1 cellular context compared by ENCODE assay signal in genomic region chr1:40841602-40842001, GRCh38.
TF ChIP-seq lines count a peak whose summit lies in the region.

No MANE protein-coding gene starts in this region.

TF ChIP-seq in K562, 482 proteins besides CTCF, POLR2A, EP300 and RAD21:
- TF ChIP-seq CHAMP1 (IDR thresholded peaks at IDR 0.05) (no peak), MEIS2 (IDR thresholded peaks at IDR 0.05; ENCODE audit: partially characterized antibody) (no peak), GATA2 (CRISPR knock-in tag; IDR thresholded peaks at IDR 0.05) (no peak), ZNF586 (CRISPR knock-in tag; conservative IDR thresholded peaks at IDR 0.05) (no peak), CCAR2 (IDR thresholded peaks at IDR 0.05; ENCODE audit: low read depth, low read length) (no peak), MAFK (IDR thresholded peaks at IDR 0.05; ENCODE audit: low read length) (no peak), NFE2L1 (tag; IDR thresholded peaks at IDR 0.05; ENCODE audit: borderline replicate concordance, low read depth) (no peak), ZNF445 (CRISPR knock-in tag; IDR thresholded peaks at IDR 0.05; ENCODE audit: low read depth) (no peak), ZNF639 (CRISPR knock-in tag; conservative IDR thresholded peaks at IDR 0.05 in 1 of 2, IDR thresholded peaks at IDR 0.05 in 1 of 2) (no peak), ZNF24 (IDR thresholded peaks at IDR 0.05) (no peak)
- TF ChIP-seq, protein P1, sequence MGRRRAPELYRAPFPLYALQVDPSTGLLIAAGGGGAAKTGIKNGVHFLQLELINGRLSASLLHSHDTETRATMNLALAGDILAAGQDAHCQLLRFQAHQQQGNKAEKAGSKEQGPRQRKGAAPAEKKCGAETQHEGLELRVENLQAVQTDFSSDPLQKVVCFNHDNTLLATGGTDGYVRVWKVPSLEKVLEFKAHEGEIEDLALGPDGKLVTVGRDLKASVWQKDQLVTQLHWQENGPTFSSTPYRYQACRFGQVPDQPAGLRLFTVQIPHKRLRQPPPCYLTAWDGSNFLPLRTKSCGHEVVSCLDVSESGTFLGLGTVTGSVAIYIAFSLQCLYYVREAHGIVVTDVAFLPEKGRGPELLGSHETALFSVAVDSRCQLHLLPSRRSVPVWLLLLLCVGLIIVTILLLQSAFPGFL (CRISPR knock-in tag; IDR thresholded peaks at IDR 0.05): no peak
- TF ChIP-seq, protein P2, sequence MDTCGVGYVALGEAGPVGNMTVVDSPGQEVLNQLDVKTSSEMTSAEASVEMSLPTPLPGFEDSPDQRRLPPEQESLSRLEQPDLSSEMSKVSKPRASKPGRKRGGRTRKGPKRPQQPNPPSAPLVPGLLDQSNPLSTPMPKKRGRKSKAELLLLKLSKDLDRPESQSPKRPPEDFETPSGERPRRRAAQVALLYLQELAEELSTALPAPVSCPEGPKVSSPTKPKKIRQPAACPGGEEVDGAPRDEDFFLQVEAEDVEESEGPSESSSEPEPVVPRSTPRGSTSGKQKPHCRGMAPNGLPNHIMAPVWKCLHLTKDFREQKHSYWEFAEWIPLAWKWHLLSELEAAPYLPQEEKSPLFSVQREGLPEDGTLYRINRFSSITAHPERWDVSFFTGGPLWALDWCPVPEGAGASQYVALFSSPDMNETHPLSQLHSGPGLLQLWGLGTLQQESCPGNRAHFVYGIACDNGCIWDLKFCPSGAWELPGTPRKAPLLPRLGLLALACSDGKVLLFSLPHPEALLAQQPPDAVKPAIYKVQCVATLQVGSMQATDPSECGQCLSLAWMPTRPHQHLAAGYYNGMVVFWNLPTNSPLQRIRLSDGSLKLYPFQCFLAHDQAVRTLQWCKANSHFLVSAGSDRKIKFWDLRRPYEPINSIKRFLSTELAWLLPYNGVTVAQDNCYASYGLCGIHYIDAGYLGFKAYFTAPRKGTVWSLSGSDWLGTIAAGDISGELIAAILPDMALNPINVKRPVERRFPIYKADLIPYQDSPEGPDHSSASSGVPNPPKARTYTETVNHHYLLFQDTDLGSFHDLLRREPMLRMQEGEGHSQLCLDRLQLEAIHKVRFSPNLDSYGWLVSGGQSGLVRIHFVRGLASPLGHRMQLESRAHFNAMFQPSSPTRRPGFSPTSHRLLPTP (IDR thresholded peaks at IDR 0.05; ENCODE audit: borderline replicate concordance, extremely low read depth, insufficient read length): no peak
- TF ChIP-seq, protein P3, sequence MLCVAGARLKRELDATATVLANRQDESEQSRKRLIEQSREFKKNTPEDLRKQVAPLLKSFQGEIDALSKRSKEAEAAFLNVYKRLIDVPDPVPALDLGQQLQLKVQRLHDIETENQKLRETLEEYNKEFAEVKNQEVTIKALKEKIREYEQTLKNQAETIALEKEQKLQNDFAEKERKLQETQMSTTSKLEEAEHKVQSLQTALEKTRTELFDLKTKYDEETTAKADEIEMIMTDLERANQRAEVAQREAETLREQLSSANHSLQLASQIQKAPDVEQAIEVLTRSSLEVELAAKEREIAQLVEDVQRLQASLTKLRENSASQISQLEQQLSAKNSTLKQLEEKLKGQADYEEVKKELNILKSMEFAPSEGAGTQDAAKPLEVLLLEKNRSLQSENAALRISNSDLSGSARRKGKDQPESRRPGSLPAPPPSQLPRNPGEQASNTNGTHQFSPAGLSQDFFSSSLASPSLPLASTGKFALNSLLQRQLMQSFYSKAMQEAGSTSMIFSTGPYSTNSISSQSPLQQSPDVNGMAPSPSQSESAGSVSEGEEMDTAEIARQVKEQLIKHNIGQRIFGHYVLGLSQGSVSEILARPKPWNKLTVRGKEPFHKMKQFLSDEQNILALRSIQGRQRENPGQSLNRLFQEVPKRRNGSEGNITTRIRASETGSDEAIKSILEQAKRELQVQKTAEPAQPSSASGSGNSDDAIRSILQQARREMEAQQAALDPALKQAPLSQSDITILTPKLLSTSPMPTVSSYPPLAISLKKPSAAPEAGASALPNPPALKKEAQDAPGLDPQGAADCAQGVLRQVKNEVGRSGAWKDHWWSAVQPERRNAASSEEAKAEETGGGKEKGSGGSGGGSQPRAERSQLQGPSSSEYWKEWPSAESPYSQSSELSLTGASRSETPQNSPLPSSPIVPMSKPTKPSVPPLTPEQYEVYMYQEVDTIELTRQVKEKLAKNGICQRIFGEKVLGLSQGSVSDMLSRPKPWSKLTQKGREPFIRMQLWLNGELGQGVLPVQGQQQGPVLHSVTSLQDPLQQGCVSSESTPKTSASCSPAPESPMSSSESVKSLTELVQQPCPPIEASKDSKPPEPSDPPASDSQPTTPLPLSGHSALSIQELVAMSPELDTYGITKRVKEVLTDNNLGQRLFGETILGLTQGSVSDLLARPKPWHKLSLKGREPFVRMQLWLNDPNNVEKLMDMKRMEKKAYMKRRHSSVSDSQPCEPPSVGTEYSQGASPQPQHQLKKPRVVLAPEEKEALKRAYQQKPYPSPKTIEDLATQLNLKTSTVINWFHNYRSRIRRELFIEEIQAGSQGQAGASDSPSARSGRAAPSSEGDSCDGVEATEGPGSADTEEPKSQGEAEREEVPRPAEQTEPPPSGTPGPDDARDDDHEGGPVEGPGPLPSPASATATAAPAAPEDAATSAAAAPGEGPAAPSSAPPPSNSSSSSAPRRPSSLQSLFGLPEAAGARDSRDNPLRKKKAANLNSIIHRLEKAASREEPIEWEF (CRISPR knock-in tag; IDR thresholded peaks at IDR 0.05): no peak
- TF ChIP-seq, protein P4, sequence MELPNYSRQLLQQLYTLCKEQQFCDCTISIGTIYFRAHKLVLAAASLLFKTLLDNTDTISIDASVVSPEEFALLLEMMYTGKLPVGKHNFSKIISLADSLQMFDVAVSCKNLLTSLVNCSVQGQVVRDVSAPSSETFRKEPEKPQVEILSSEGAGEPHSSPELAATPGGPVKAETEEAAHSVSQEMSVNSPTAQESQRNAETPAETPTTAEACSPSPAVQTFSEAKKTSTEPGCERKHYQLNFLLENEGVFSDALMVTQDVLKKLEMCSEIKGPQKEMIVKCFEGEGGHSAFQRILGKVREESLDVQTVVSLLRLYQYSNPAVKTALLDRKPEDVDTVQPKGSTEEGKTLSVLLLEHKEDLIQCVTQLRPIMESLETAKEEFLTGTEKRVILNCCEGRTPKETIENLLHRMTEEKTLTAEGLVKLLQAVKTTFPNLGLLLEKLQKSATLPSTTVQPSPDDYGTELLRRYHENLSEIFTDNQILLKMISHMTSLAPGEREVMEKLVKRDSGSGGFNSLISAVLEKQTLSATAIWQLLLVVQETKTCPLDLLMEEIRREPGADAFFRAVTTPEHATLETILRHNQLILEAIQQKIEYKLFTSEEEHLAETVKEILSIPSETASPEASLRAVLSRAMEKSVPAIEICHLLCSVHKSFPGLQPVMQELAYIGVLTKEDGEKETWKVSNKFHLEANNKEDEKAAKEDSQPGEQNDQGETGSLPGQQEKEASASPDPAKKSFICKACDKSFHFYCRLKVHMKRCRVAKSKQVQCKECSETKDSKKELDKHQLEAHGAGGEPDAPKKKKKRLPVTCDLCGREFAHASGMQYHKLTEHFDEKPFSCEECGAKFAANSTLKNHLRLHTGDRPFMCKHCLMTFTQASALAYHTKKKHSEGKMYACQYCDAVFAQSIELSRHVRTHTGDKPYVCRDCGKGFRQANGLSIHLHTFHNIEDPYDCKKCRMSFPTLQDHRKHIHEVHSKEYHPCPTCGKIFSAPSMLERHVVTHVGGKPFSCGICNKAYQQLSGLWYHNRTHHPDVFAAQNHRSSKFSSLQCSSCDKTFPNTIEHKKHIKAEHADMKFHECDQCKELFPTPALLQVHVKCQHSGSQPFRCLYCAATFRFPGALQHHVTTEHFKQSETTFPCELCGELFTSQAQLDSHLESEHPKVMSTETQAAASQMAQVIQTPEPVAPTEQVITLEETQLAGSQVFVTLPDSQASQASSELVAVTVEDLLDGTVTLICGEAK (IDR thresholded peaks at IDR 0.05): no peak
- TF ChIP-seq, protein P4 (CRISPR knock-in tag; IDR thresholded peaks at IDR 0.05): no peak
TF ChIP-seq in K562: peak in this region for 0.
